In genomic region chr3:47781326-47781684, GRCh38 we compare ENCODE assay signal across 8 cellular contexts. TPM values are rescaled to one million over a fixed set of nuclear protein-coding genes. Genes with fewer than 3 reads are reported as not detected.
DNase-seq lines count a peak whose midpoint lies in the region; ATAC-seq and TF ChIP-seq lines count a peak whose summit lies in the region.

No MANE protein-coding gene starts in this region.

- H3K79me2 ChIP-seq in Karpas-422 (ENCODE audit: low read length) = peaks cover 57% of the 10 kb centered on the region

- peaks cover 52% of the 10 kb centered on the region for H3K36me3 Mint-ChIP-seq in stimulated activated effector memory CD8-positive, alpha-beta T cell treated with anti-CD3 and anti-CD28 coated beads, Interleukin-12 subunit alpha, Interleukin-12 subunit beta, amount 100 ng/mL, for 72 hours

- H3K27ac Mint-ChIP-seq in stimulated activated effector memory CD8-positive, alpha-beta T cell treated with anti-CD3 and anti-CD28 coated beads, Interleukin-12 subunit alpha, Interleukin-12 subunit beta, amount 100 ng/mL, for 72 hours = peak overlapping the region; percentile 98

- peak overlapping the region; percentile 92 for H3K4me3 ChIP-seq in Karpas-422 (ENCODE audit: low read length)
- H3K4me3 ChIP-seq in epithelial cell of esophagus (ENCODE audit: low read length) = peak overlapping the region; percentile 82

- no peaks in the 10 kb centered on the region for H3K9me3 Mint-ChIP-seq in stimulated activated effector memory CD8-positive, alpha-beta T cell treated with anti-CD3 and anti-CD28 coated beads, Interleukin-12 subunit alpha, Interleukin-12 subunit beta, amount 100 ng/mL, for 72 hours

- peak overlapping the region; percentile 82 for H3K4me2 ChIP-seq in Karpas-422 (ENCODE audit: low read depth, low read length, poor library complexity, severe bottlenecking)

- H3K36me3 ChIP-seq in Karpas-422 (ENCODE audit: insufficient read depth, low read length) = peaks cover 6% of the 10 kb centered on the region; the same call in 1 of the 2 replicates

- no peaks in the 10 kb centered on the region for H3K9me3 ChIP-seq in Karpas-422 (ENCODE audit: low read length)

- peak overlapping the region; percentile 85 for H3K27ac ChIP-seq in Karpas-422 (ENCODE audit: low read length)

- no peaks in the 10 kb centered on the region for H3K9me2 ChIP-seq in Karpas-422 (replicated peaks; ENCODE audit: insufficient read depth, low read length)

- H3K4me1 ChIP-seq in Karpas-422 (ENCODE audit: low read length) = peaks cover 32% of the 10 kb centered on the region

- H3K4me3 Mint-ChIP-seq in stimulated activated effector memory CD8-positive, alpha-beta T cell treated with anti-CD3 and anti-CD28 coated beads, Interleukin-12 subunit alpha, Interleukin-12 subunit beta, amount 100 ng/mL, for 72 hours = peak overlapping the region; percentile 91

- peaks cover 16% of the 10 kb centered on the region for H3K4me1 Mint-ChIP-seq in stimulated activated effector memory CD8-positive, alpha-beta T cell treated with anti-CD3 and anti-CD28 coated beads, Interleukin-12 subunit alpha, Interleukin-12 subunit beta, amount 100 ng/mL, for 72 hours

- peaks cover 11% of the 10 kb centered on the region for H4K20me1 ChIP-seq in Karpas-422 (ENCODE audit: insufficient read depth, low read depth, low read length)

- no peak overlapping the region for H2AFZ ChIP-seq in Karpas-422 (ENCODE audit: low read length)

- no peak for TF ChIP-seq CTCF in epithelial cell of esophagus (IDR thresholded peaks at IDR 0.05; ENCODE audit: insufficient read depth, low read depth, low read length, missing control alignments)

- H3K27me3 ChIP-seq in Karpas-422 (ENCODE audit: low read length) = no peaks in the 10 kb centered on the region

- ATAC-seq in GM21717 (IDR thresholded peaks at IDR 0.05; ENCODE audit: unreplicated experiment) = peak; percentile 33
- peak; percentile 60 for ATAC-seq in stimulated activated effector memory CD8-positive, alpha-beta T cell treated with anti-CD3 and anti-CD28 coated beads, Interleukin-12 subunit alpha, Interleukin-12 subunit beta, amount 100 ng/mL, for 72 hours

- DNase-seq in ELR (ENCODE audit: low read depth) (peak; percentile 62), Karpas-422 (peak; percentile 81), epithelial cell of esophagus (ENCODE audit: low read depth) (peak; percentile 40), myocyte (ENCODE audit: low read depth) (peak; percentile 61), NCI-H1694 treated with DMSO at 0.1 percent for 48 hours (lab: John Stamatoyannopoulos, UW) (no peak)
- DNase-seq in activated CD8-positive, alpha-beta memory T cell treated with anti-CD3 and anti-CD28 coated beads for 48 hours (ENCODE audit: low read depth in 2 of 3, low spot score in 2 of 3) = peak in 2 of 3 experiments; percentile 37 to 58
- no peak for DNase-seq in stimulated activated effector memory CD8-positive, alpha-beta T cell treated with anti-CD3 and anti-CD28 coated beads, Interleukin-12 subunit alpha, Interleukin-12 subunit beta, amount 100 ng/mL, for 72 hours (ENCODE audit: low spot score in 2 of 2)

- H3K9ac ChIP-seq in Karpas-422 (ENCODE audit: low read length) = peak overlapping the region; percentile 99

RNA-seq across cellular contexts. Expression of gene SMARCC1, which starts 0.4 kb away (rescaled TPM):
- total RNA-seq in Karpas-422 (2014; rRNA removed; shearing (Covaris generic); ENCODE audit: low replicate concordance) = 59.2 and 71.3 TPM in 2 replicates
- total RNA-seq in myocyte = 41.5 and 47.6 TPM in 2 replicates
- 29.4 TPM for polyA plus RNA-seq in myocyte (2012)

RNA-seq across cellular contexts. Expression of gene DHX30, which starts 21.6 kb away (rescaled TPM):
- total RNA-seq in Karpas-422 (2014; rRNA removed; shearing (Covaris generic); ENCODE audit: low replicate concordance) = 58.6 and 106 TPM in 2 replicates
- total RNA-seq in myocyte = 87.6 and 90.2 TPM in 2 replicates
- 53.7 TPM for polyA plus RNA-seq in myocyte (2012)

Comparison
In these comparisons a context has a peak if more than half of its experiments do, and no peak if none do; other contexts are left out.
1. DNase-seq: peak in ELR (single experiment), Karpas-422 (single experiment), activated CD8-positive, alpha-beta memory T cell treated with anti-CD3 and anti-CD28 coated beads for 48 hours (2 of 3), epithelial cell of esophagus (single experiment) and myocyte (single experiment); none in stimulated activated effector memory CD8-positive, alpha-beta T cell treated with anti-CD3 and anti-CD28 coated beads, Interleukin-12 subunit alpha, Interleukin-12 subunit beta, amount 100 ng/mL, for 72 hours (0 of 2) and NCI-H1694 treated with DMSO at 0.1 percent for 48 hours (single experiment).